Comparison of ENCODE assay signal across 15 cellular contexts in genomic region chr16:3842994-3843393, GRCh38. TPM values are rescaled to one million over a fixed set of nuclear protein-coding genes. Genes with fewer than 3 reads are reported as not detected.
DNase-seq lines count a peak whose midpoint lies in the region; ATAC-seq and TF ChIP-seq lines count a peak whose summit lies in the region.
"Had no signal": no experiment of that assay in that cellular context is flagged by ENCODE, and none has a peak within 500 bp of the region (broad histone marks: within the 10 kb centered on the region; RNA-seq: fewer than 3 reads in every experiment).

No MANE protein-coding gene starts in this region.

- peaks cover 66 to 92% of the 10 kb centered on the region in 2 donors for H3K4me1 Mint-ChIP-seq in immature natural killer cell
- H3K4me1 Mint-ChIP-seq in activated CD8-positive, alpha-beta T cell treated with anti-CD3 and anti-CD28 coated beads for 36 hours (ENCODE audit: low read depth) = peaks cover 53% of the 10 kb centered on the region

- H3K36me3 ChIP-seq in A673 (ENCODE audit: insufficient read depth, low read length, poor library complexity, severe bottlenecking) (no peaks in the 10 kb centered on the region), H7 (replicated peaks; ENCODE audit: control insufficient read depth, insufficient read depth, low read length) (no peaks in the 10 kb centered on the region)

- H3K4me3 ChIP-seq in A673 (ENCODE audit: low read depth, low read length, poor library complexity, severe bottlenecking) (no peak overlapping the region), H7 (ENCODE audit: insufficient read depth, low read depth, low read length) (no peak overlapping the region)
- H3K4me3 ChIP-seq: PC-9 had no signal

- H3K36me3 Mint-ChIP-seq in immature natural killer cell = peaks cover 0 to 2% (median 0%) of the 10 kb centered on the region in 3 donors
- no peaks in the 10 kb centered on the region for H3K36me3 Mint-ChIP-seq in activated CD8-positive, alpha-beta T cell treated with anti-CD3 and anti-CD28 coated beads for 36 hours (ENCODE audit: low read depth)

- no peak overlapping the region for H3K27ac ChIP-seq in A673 (ENCODE audit: low read depth, low read length, poor library complexity, severe bottlenecking)
- H3K27ac ChIP-seq: PC-9, WERI-Rb-1 had no signal

- DNase-seq in A673 (ENCODE audit: low spot score) (peak; percentile 31), H7 (peak; percentile 42), immature natural killer cell (no peak), OCI-M2 (lab: John Stamatoyannopoulos, UW; ENCODE audit: unreplicated experiment) (no peak)
- DNase-seq in activated CD8-positive, alpha-beta T cell treated with anti-CD3 and anti-CD28 coated beads for 36 hours = no peak
- DNase-seq: activated CD8-positive, alpha-beta memory T cell treated with anti-CD3 and anti-CD28 coated beads for 24 hours; amniotic stem cell; Kasumi-1; NCI-H1694 treated with DMSO at 0.1 percent for 48 hours; PC-9; WERI-Rb-1 had no signal

- no TSS peak for BruUV-seq in A673 (replicated peaks; lab: Mats Ljungman, UMichigan)

- ATAC-seq in esophagus mucosa (peak; percentile 54), GM18502 (IDR thresholded peaks at IDR 0.05; ENCODE audit: poor library complexity, unreplicated experiment) (no peak), HG02588 (IDR thresholded peaks at IDR 0.05; ENCODE audit: unreplicated experiment) (no peak)
- ATAC-seq in activated CD8-positive, alpha-beta T cell treated with anti-CD3 and anti-CD28 coated beads for 36 hours = no peak

- H3K27ac Mint-ChIP-seq in immature natural killer cell = no peak overlapping the region
- H3K27ac Mint-ChIP-seq in activated CD8-positive, alpha-beta T cell treated with anti-CD3 and anti-CD28 coated beads for 36 hours = no peak overlapping the region
- H3K27ac Mint-ChIP-seq: progenitor cell of endocrine pancreas had no signal

- H3K27me3 ChIP-seq in A673 (replicated peaks; ENCODE audit: insufficient read depth, low read depth, low read length, poor library complexity) (no peaks in the 10 kb centered on the region), H7 (ENCODE audit: control insufficient read depth, insufficient read depth, low read length) (no peaks in the 10 kb centered on the region)

- CTCF ChIA-PET in A673 (lab: Charles Lee) = no interaction called here
- CTCF ChIA-PET in activated CD8-positive, alpha-beta T cell treated with anti-CD3 and anti-CD28 coated beads for 36 hours (lab: Charles Lee) = interaction anchor here (0.6 kb wide), 1 partner anchor 665 kb away, joined by 3 read pairs; no protein-coding TSS in a partner anchor

- H3K4me1 ChIP-seq in A673 (ENCODE audit: insufficient read depth, low read length, poor library complexity, severe bottlenecking) = peaks cover 67% of the 10 kb centered on the region

- H3K27me3 Mint-ChIP-seq in immature natural killer cell (ENCODE audit: low read depth in 3 of 3) = peaks cover 0 to 1% (median 0%) of the 10 kb centered on the region in 3 donors
- H3K27me3 Mint-ChIP-seq in activated CD8-positive, alpha-beta T cell treated with anti-CD3 and anti-CD28 coated beads for 36 hours = no peaks in the 10 kb centered on the region
- H3K27me3 Mint-ChIP-seq: progenitor cell of endocrine pancreas had no signal

- no peak for TF ChIP-seq CTCF in A673 (conservative IDR thresholded peaks at IDR 0.05; ENCODE audit: low read depth, low read length)
- no peak for TF ChIP-seq CTCF in activated CD8-positive, alpha-beta T cell treated with anti-CD3 and anti-CD28 coated beads for 36 hours (IDR thresholded peaks at IDR 0.05)

- intact Hi-C loops in A673 (cut with micrococcal nuclease; ENCODE audit: unreplicated experiment) = no loop called here
- intact Hi-C loops in activated CD8-positive, alpha-beta T cell treated with anti-CD3 and anti-CD28 coated beads for 36 hours (cut with micrococcal nuclease) = no loop called here

- POLR2A ChIA-PET in A673 (lab: Charles Lee; ENCODE audit: low non-redundant PET) = no interaction called here
- POLR2A ChIA-PET in activated CD8-positive, alpha-beta T cell treated with anti-CD3 and anti-CD28 coated beads for 36 hours (lab: Charles Lee) = no interaction called here

- H3K4me3 Mint-ChIP-seq in immature natural killer cell = peak overlapping the region in 3 of 5 donors; percentile 18 to 33 (median 32)
- no peak overlapping the region for H3K4me3 Mint-ChIP-seq in activated CD8-positive, alpha-beta T cell treated with anti-CD3 and anti-CD28 coated beads for 36 hours

- no peaks in the 10 kb centered on the region for H3K9me3 ChIP-seq in A673 (ENCODE audit: low read depth, low read length, poor library complexity, severe bottlenecking)

- H3K9me3 Mint-ChIP-seq in immature natural killer cell = no peaks in the 10 kb centered on the region
- no peaks in the 10 kb centered on the region for H3K9me3 Mint-ChIP-seq in activated CD8-positive, alpha-beta T cell treated with anti-CD3 and anti-CD28 coated beads for 36 hours

RNA-seq across cellular contexts. Expression of gene CREBBP, which starts 37.5 kb away (rescaled TPM):
- 76.1 and 79.6 TPM in 2 replicates for total RNA-seq in A673 (2021)
- 11.7 and 14.6 TPM in 2 replicates for total RNA-seq in H7 (2014; rRNA removed; shearing (Covaris generic))
- 28.1 TPM for total RNA-seq in esophagus mucosa
- 10 to 100 TPM in 1 of 3 donors, 1 to 10 TPM in 1, under 1 TPM in 1; 0.27 to 23.8 (median 3.9) TPM for polyA plus RNA-seq in immature natural killer cell
- total RNA-seq in activated CD8-positive, alpha-beta T cell treated with anti-CD3 and anti-CD28 coated beads for 36 hours = 10 to 100 TPM; 27.9 to 33.5 TPM

Comparison
In these comparisons a context has a peak if more than half of its experiments do, and no peak if none do; other contexts are left out.
1. DNase-seq: peak in A673 (single experiment) and H7 (single experiment); none in immature natural killer cell (0 of 3), activated CD8-positive, alpha-beta T cell treated with anti-CD3 and anti-CD28 coated beads for 36 hours (single experiment) and OCI-M2 (single experiment).